In the genomic region with DNA sequence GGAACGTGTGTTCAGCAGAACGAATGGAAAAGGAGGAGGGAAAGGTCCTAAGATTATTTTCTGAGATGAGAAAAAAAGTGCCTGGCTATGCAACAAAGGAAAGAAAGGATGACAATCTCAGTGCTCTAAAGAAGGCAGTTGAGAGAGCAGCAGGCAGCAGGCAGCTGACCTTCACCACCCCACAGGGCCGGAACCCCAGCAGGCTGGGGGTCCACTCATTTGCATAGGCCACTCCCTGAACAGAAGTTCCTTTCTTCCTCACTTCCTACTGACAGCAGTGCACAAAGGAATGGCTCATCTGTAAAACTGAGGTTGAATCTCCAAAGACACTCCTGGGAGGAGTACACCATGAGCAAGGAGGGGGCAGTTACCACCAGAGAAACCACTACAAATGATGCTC, we compare ENCODE assay signal across 32 cellular contexts. TPM values are rescaled to one million over a fixed set of nuclear protein-coding genes. Genes with fewer than 3 reads are reported as not detected.
"Had no signal": no experiment of that assay in that cellular context is flagged by ENCODE, and none has a peak within 500 bp of the region (broad histone marks: within the 10 kb centered on the region; RNA-seq: fewer than 3 reads in every experiment).

No MANE protein-coding gene starts in this region.

- H3K4me3 ChIP-seq: colonic mucosa, esophagus squamous epithelium, heart right ventricle, lung, mucosa of descending colon, ovary, psoas muscle, sigmoid colon, stomach, thyroid gland, vagina had no signal

- H3K36me3 ChIP-seq: colonic mucosa, esophagus squamous epithelium, heart right ventricle, ovary, sigmoid colon, stomach, thyroid gland, vagina had no signal

- H3K9me3 Mint-ChIP-seq: memory B cell; mesothelial cell of epicardium; natural killer cell treated with Interleukin-12 subunit alpha and Interleukin-12 subunit beta and Interleukin-15 and Interleukin-18, amount 100 ng/mL, for 72 hours had no signal

- H3K4me3 Mint-ChIP-seq: dendritic cell treated with granulocyte-macrophage colony-stimulating factor and Interleukin-4, amounts not matched to agents 40 ng/mL and 50 ng/mL, for 4 days; memory B cell; mesothelial cell of epicardium; naive B cell; natural killer cell treated with Interleukin-12 subunit alpha and Interleukin-12 subunit beta and Interleukin-15 and Interleukin-18, amount 100 ng/mL, for 72 hours; stimulated activated effector memory CD8-positive, alpha-beta T cell treated with anti-CD3 and anti-CD28 coated beads, Interleukin-12 subunit alpha, Interleukin-12 subunit beta, amount 100 ng/mL, for 72 hours had no signal

- H3K27me3 Mint-ChIP-seq: dendritic cell treated with granulocyte-macrophage colony-stimulating factor and Interleukin-4, amounts not matched to agents 40 ng/mL and 50 ng/mL, for 4 days had no signal

- H3K4me1 Mint-ChIP-seq: memory B cell; mesothelial cell of epicardium; naive B cell; stimulated activated effector memory CD8-positive, alpha-beta T cell treated with anti-CD3 and anti-CD28 coated beads, Interleukin-12 subunit alpha, Interleukin-12 subunit beta, amount 100 ng/mL, for 72 hours had no signal

- H3K27ac Mint-ChIP-seq: dendritic cell treated with granulocyte-macrophage colony-stimulating factor and Interleukin-4, amounts not matched to agents 40 ng/mL and 50 ng/mL, for 4 days; memory B cell; mesothelial cell of epicardium; naive B cell; natural killer cell treated with Interleukin-12 subunit alpha and Interleukin-12 subunit beta and Interleukin-15 and Interleukin-18, amount 100 ng/mL, for 72 hours; stimulated activated effector memory CD8-positive, alpha-beta T cell treated with anti-CD3 and anti-CD28 coated beads, Interleukin-12 subunit alpha, Interleukin-12 subunit beta, amount 100 ng/mL, for 72 hours had no signal

- H3K27ac ChIP-seq: colonic mucosa, esophagus squamous epithelium, heart right ventricle, ovary, psoas muscle, sigmoid colon, stomach, thyroid gland, vagina had no signal

- H3K27me3 ChIP-seq: colonic mucosa, esophagus squamous epithelium, ovary, sigmoid colon, thyroid gland, vagina had no signal

- DNase-seq: colonic mucosa; effector memory CD4-positive, alpha-beta T cell; erythroblast; esophagus squamous epithelium; foreskin melanocyte; glutamatergic neuron; heart right ventricle; hippocampal formation; kidney; mucosa of descending colon; naive B cell; occipital lobe; ovary; posterior cingulate gyrus; psoas muscle; right cardiac atrium; sigmoid colon; stimulated activated CD4-positive, alpha-beta T cell treated with anti-CD3 and anti-CD28 coated beads, Interleukin-2, amount 100 ng/mL, for 24 hours; stimulated activated CD4-positive, alpha-beta T cell treated with anti-CD3 and anti-CD28 coated beads, Interleukin-4, amount 100 ng/mL, for 24 hours; stimulated activated naive CD4-positive, alpha-beta T cell treated with Interleukin-2 at 50 U/mL for 16 hours; stomach; thyroid gland; trophoblast cell had no signal

- H3K4me1 ChIP-seq: colonic mucosa, esophagus squamous epithelium, sigmoid colon, stomach, thyroid gland, vagina had no signal

- H3K9me3 ChIP-seq: colonic mucosa, esophagus squamous epithelium, heart right ventricle, mucosa of descending colon, ovary, psoas muscle, sigmoid colon, stomach, thyroid gland, vagina had no signal

- H3K36me3 Mint-ChIP-seq: memory B cell; mesothelial cell of epicardium; naive B cell; natural killer cell treated with Interleukin-12 subunit alpha and Interleukin-12 subunit beta and Interleukin-15 and Interleukin-18, amount 100 ng/mL, for 72 hours; stimulated activated effector memory CD8-positive, alpha-beta T cell treated with anti-CD3 and anti-CD28 coated beads, Interleukin-12 subunit alpha, Interleukin-12 subunit beta, amount 100 ng/mL, for 72 hours had no signal

RNA-seq across cellular contexts. Expression of a gene that starts 41.4 kb away (rescaled TPM):
- total RNA-seq: esophagus squamous epithelium; left lobe of liver; mesothelial cell of epicardium; natural killer cell treated with Interleukin-12 subunit alpha and Interleukin-12 subunit beta and Interleukin-15 and Interleukin-18, amount 100 ng/mL, for 72 hours; ovary; psoas muscle; renal cortical epithelial cell had no signal
- polyA plus RNA-seq: ovary, right cardiac atrium, stomach had no signal
